In the genomic region with DNA sequence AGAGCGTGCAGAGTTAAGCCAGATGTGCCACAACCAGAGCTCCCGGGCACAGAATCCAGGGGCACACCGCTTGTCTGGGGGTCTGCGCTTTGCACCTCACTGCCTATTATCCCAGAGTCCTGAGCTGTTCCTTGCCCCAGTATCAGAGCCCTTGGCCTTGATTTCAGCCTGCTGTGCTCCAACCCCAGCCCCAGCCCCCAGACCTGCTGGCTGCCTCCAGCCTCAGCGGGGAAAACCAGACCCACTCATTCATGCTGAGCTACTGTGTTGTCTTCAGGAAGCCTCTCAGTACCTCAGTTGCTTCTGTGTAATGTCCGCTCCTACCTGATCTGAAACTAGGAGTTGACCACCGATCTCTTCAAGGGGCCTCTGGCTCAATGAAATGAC, we compare ENCODE assay signal across 9 cellular contexts. TPM values are rescaled to one million over a fixed set of nuclear protein-coding genes. Genes with fewer than 3 reads are reported as not detected.
DNase-seq lines count a peak whose midpoint lies in the region; ATAC-seq and TF ChIP-seq lines count a peak whose summit lies in the region.
"Had no signal": no experiment of that assay in that cellular context is flagged by ENCODE, and none has a peak within 500 bp of the region (broad histone marks: within the 10 kb centered on the region; RNA-seq: fewer than 3 reads in every experiment).

No MANE protein-coding gene starts in this region.

- peak overlapping the region; percentile 82 for H3K4me3 Mint-ChIP-seq in activated naive CD4-positive, alpha-beta T cell treated with anti-CD3 and anti-CD28 coated beads, Interleukin-2, amount 50 U/mL, for 24 hours
- peak overlapping the region; percentile 99 for H3K4me3 Mint-ChIP-seq in T-helper 17 cell
- H3K4me3 Mint-ChIP-seq in type B pancreatic cell, result peak overlapping the region; percentile 87

- peak overlapping the region; percentile 89 for H3K27ac Mint-ChIP-seq in activated naive CD4-positive, alpha-beta T cell treated with anti-CD3 and anti-CD28 coated beads, Interleukin-2, amount 50 U/mL, for 24 hours
- peak overlapping the region; percentile 98 for H3K27ac Mint-ChIP-seq in T-helper 17 cell
- no peak overlapping the region for H3K27ac Mint-ChIP-seq in type B pancreatic cell

- H3K27me3 Mint-ChIP-seq in activated naive CD4-positive, alpha-beta T cell treated with anti-CD3 and anti-CD28 coated beads, Interleukin-2, amount 50 U/mL, for 24 hours, result no peaks in the 10 kb centered on the region
- H3K27me3 Mint-ChIP-seq in T-helper 17 cell (no peaks in the 10 kb centered on the region), type B pancreatic cell (peaks cover 18% of the 10 kb centered on the region)

- no peaks in the 10 kb centered on the region for H3K9me3 ChIP-seq in T-helper 17 cell (ENCODE audit: control insufficient read depth, low read length, poor library complexity, severe bottlenecking)

- no peaks in the 10 kb centered on the region for H3K9me3 Mint-ChIP-seq in activated naive CD4-positive, alpha-beta T cell treated with anti-CD3 and anti-CD28 coated beads, Interleukin-2, amount 50 U/mL, for 24 hours
- no peaks in the 10 kb centered on the region for H3K9me3 Mint-ChIP-seq in type B pancreatic cell

- TF ChIP-seq CTCF in type B pancreatic cell (conservative IDR thresholded peaks at IDR 0.05), result no peak

- ATAC-seq in T-helper 17 cell (peak; percentile 15), GM21737 (IDR thresholded peaks at IDR 0.05; ENCODE audit: unreplicated experiment) (no peak)

- peaks cover 83% of the 10 kb centered on the region for H3K4me1 Mint-ChIP-seq in activated naive CD4-positive, alpha-beta T cell treated with anti-CD3 and anti-CD28 coated beads, Interleukin-2, amount 50 U/mL, for 24 hours
- H3K4me1 Mint-ChIP-seq in T-helper 17 cell (peaks cover 57% of the 10 kb centered on the region), type B pancreatic cell (ENCODE audit: unreplicated experiment) (peaks cover 41% of the 10 kb centered on the region)

- DNase-seq in activated naive CD4-positive, alpha-beta T cell (lab: John Stamatoyannopoulos, UW), result no peak
- DNase-seq in T-helper 17 cell (no peak), glomerular visceral epithelial cell (ENCODE audit: extremely low spot score) (peak; percentile 18), type B pancreatic cell (ENCODE audit: extremely low spot score, unreplicated experiment) (no peak), HCEC 1CT (no peak), SIG-M5 (lab: John Stamatoyannopoulos, UW) (no peak)
- DNase-seq: NCI-H2227 treated with DMSO at 0.1 percent for 48 hours had no signal

- peaks cover 5% of the 10 kb centered on the region for H3K36me3 Mint-ChIP-seq in activated naive CD4-positive, alpha-beta T cell treated with anti-CD3 and anti-CD28 coated beads, Interleukin-2, amount 50 U/mL, for 24 hours
- peaks cover 7% of the 10 kb centered on the region for H3K36me3 Mint-ChIP-seq in T-helper 17 cell (ENCODE audit: low read depth)
- H3K36me3 Mint-ChIP-seq in type B pancreatic cell, result peaks cover 4% of the 10 kb centered on the region

RNA-seq across cellular contexts. Expression of a gene that starts 1.1 kb away (rescaled TPM):
- 10 to 100 TPM; 48.5 to 72.5 TPM for total RNA-seq in T-helper 17 cell
- 10.7 and 13.4 TPM in 2 replicates for total RNA-seq in type B pancreatic cell (ENCODE audit: low replicate concordance)

RNA-seq across cellular contexts. Expression of a gene that starts 35.9 kb away (rescaled TPM):
- 100 to 1,000 TPM; 177 to 188 TPM for total RNA-seq in T-helper 17 cell
- 3.8 and 5.9 TPM in 2 replicates for total RNA-seq in type B pancreatic cell (ENCODE audit: low replicate concordance)

Comparison
In these comparisons a context has a peak if more than half of its experiments do, and no peak if none do; other contexts are left out.
1. RNA of a gene that starts 35.9 kb away (total RNA-seq): 177 to 188 TPM in T-helper 17 cell; 3.8 to 5.9 TPM in type B pancreatic cell; every median in the first group is over 10 times any median in the second.
2. Peak in every context shown above with its lines, with median percentiles within 50 percentile points of each other: H3K4me3 Mint-ChIP-seq.